22 cellular contexts compared by ENCODE assay signal in genomic region chr17:74260525-74260850, GRCh38. TPM values are rescaled to one million over a fixed set of nuclear protein-coding genes. Genes with fewer than 3 reads are reported as not detected.
"Had no signal": no experiment of that assay in that cellular context is flagged by ENCODE, and none has a peak within 500 bp of the region (broad histone marks: within the 10 kb centered on the region; RNA-seq: fewer than 3 reads in every experiment).

No MANE protein-coding gene starts in this region.

- H3K4me1 Mint-ChIP-seq: activated CD4-positive, alpha-beta T cell treated with anti-CD3 and anti-CD28 coated beads, Interleukin-2, amount 10 ng/mL, durations not matched to agents 7 days and 5 days had no signal

- H3K9me3 ChIP-seq: ascending aorta, breast epithelium had no signal

- H3K4me3 Mint-ChIP-seq: activated CD4-positive, alpha-beta T cell treated with anti-CD3 and anti-CD28 coated beads, Interleukin-2, amount 10 ng/mL, durations not matched to agents 7 days and 5 days; activated T-cell treated with anti-CD3 and anti-CD28 coated beads, Interleukin-2, amount 50 U/mL, for 72 hours; nephron progenitor cell; stimulated activated naive CD8-positive, alpha-beta T cell treated with anti-CD3 and anti-CD28 coated beads, Interleukin-15, Interleukin-2, amounts not matched to agents 100 ng/mL and 50 ng/mL, for 24 hours; type B pancreatic cell had no signal

- H3K4me3 ChIP-seq: ascending aorta, breast epithelium had no signal

- H3K27ac ChIP-seq: ascending aorta, breast epithelium had no signal

- H3K36me3 ChIP-seq: breast epithelium had no signal

- H3K36me3 Mint-ChIP-seq: type B pancreatic cell had no signal

- H3K27me3 ChIP-seq: ascending aorta, breast epithelium had no signal

- H3K27me3 Mint-ChIP-seq: activated CD4-positive, alpha-beta T cell treated with anti-CD3 and anti-CD28 coated beads, Interleukin-2, amount 10 ng/mL, durations not matched to agents 7 days and 5 days; stimulated activated naive CD8-positive, alpha-beta T cell treated with anti-CD3 and anti-CD28 coated beads, Interleukin-15, Interleukin-2, amounts not matched to agents 100 ng/mL and 50 ng/mL, for 24 hours had no signal

- H3K4me1 ChIP-seq: ascending aorta, breast epithelium had no signal

- ATAC-seq: activated CD4-positive, CD25-positive, alpha-beta regulatory T cell treated with anti-CD3 and anti-CD28 coated beads, Interleukin-2, amount 50 U/mL, for 24 hours; activated T-cell treated with anti-CD3 and anti-CD28 coated beads, Interleukin-2, amount 50 U/mL, for 72 hours; left lobe of liver had no signal

- DNase-seq: activated CD4-positive, alpha-beta T cell treated with anti-CD3 and anti-CD28 coated beads, Interleukin-2, amount 10 ng/mL, durations not matched to agents 7 days and 5 days; activated CD8-positive, alpha-beta memory T cell treated with anti-CD3 and anti-CD28 coated beads, Interleukin-2, amount 50 U/mL, for 48 hours; activated effector memory CD4-positive, alpha-beta T cell treated with anti-CD3 and anti-CD28 coated beads, Interleukin-2, amount 50 U/mL, for 16 hours; activated naive CD4-positive, alpha-beta T cell treated with anti-CD3 and anti-CD28 coated beads, Interleukin-2, amount 50 U/mL, for 16 hours; activated T-cell treated with anti-CD3 and anti-CD28 coated beads, Interleukin-2, amount 50 U/mL, for 72 hours; cortex of kidney; midbrain; nephron progenitor cell; stimulated activated CD4-positive, alpha-beta T cell treated with anti-CD3 and anti-CD28 coated beads, Interleukin-12 subunit alpha, Interleukin-12 subunit beta, amount 100 ng/mL, for 4 hours; stimulated activated CD4-positive, alpha-beta T cell treated with anti-CD3 and anti-CD28 coated beads, Interleukin-2, amount 100 ng/mL, for 24 hours; T1000 had no signal

- H3K27ac Mint-ChIP-seq: activated CD4-positive, alpha-beta T cell treated with anti-CD3 and anti-CD28 coated beads, Interleukin-2, amount 10 ng/mL, durations not matched to agents 7 days and 5 days; activated T-cell treated with anti-CD3 and anti-CD28 coated beads, Interleukin-2, amount 50 U/mL, for 72 hours; nephron progenitor cell; progenitor cell of endocrine pancreas; stimulated activated naive CD8-positive, alpha-beta T cell treated with anti-CD3 and anti-CD28 coated beads, Interleukin-15, Interleukin-2, amounts not matched to agents 100 ng/mL and 50 ng/mL, for 24 hours; type B pancreatic cell had no signal

- H3K9me3 Mint-ChIP-seq: activated CD4-positive, alpha-beta T cell treated with anti-CD3 and anti-CD28 coated beads, Interleukin-2, amount 10 ng/mL, durations not matched to agents 7 days and 5 days; activated T-cell treated with anti-CD3 and anti-CD28 coated beads, Interleukin-2, amount 50 U/mL, for 72 hours; nephron progenitor cell; stimulated activated naive CD8-positive, alpha-beta T cell treated with anti-CD3 and anti-CD28 coated beads, Interleukin-15, Interleukin-2, amounts not matched to agents 100 ng/mL and 50 ng/mL, for 24 hours; type B pancreatic cell had no signal

RNA-seq across cellular contexts. Expression of gene DNAI2, which starts 13.5 kb away (rescaled TPM):
- total RNA-seq: ascending aorta, breast epithelium, frontal cortex, left lobe of liver, lung microvascular endothelial cell, omental fat pad, progenitor cell of endocrine pancreas had no signal
- polyA plus RNA-seq: esophagus had no signal
